In the genomic region with DNA sequence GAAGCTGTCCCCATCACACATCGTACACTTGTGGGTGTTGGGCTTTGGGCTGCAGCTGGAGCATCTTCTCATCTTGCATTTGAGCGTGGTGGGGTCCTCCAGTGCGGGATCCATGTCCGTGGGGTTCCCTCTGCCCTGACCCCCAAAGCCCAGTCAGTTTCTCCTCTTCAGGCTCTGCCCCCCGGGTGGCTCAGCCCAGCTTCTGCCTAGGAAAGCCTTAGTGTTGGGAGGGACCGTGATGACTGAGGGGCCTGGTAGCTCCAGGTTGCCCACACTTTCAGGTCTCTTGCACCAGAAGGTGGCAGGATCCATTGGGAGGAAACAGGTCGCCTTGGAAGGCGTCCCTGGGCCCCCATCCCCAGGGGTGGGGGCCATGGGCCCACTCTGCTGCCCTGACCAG, we compare ENCODE assay signal across 4 cellular contexts. TPM values are rescaled to one million over a fixed set of nuclear protein-coding genes. Genes with fewer than 3 reads are reported as not detected.
"Had no signal": no experiment of that assay in that cellular context is flagged by ENCODE, and none has a peak within 500 bp of the region (broad histone marks: within the 10 kb centered on the region; RNA-seq: fewer than 3 reads in every experiment).

No MANE protein-coding gene starts in this region.

RNA-seq across cellular contexts. Expression of a gene that starts 55.9 kb away (rescaled TPM):
- total RNA-seq: LHCN-M2, M059J, MCF 10A, NCI-H460 had no signal
